Comparison of ENCODE assay signal across 14 cellular contexts in the genomic region with DNA sequence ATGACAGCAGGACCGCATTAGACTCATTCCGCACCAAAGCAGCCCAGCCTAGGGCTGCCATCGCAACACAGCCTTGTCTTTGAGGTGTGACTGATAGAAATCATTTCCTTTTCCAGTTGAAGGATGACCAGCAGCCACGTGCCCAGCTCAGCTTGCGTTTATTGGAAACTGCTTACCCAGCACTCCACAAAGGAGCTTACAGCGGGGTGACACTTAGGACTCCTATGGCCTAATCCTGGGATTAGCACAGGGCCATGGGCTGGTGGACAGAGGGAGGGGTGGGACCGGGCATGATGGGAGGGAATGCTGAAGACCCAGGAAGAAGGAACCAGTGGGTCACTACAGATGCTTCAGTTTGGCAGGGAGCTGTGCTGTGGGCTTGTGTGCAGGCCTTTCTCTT. TPM values are rescaled to one million over a fixed set of nuclear protein-coding genes. Genes with fewer than 3 reads are reported as not detected.
A peak's percentile ranks its signal among the peaks of the same experiment; 100 is the strongest.
DNase-seq lines count a peak whose midpoint lies in the region; ATAC-seq and TF ChIP-seq lines count a peak whose summit lies in the region.
"Had no signal": no experiment of that assay in that cellular context is flagged by ENCODE, and none has a peak within 500 bp of the region (broad histone marks: within the 10 kb centered on the region; RNA-seq: fewer than 3 reads in every experiment).

No MANE protein-coding gene starts in this region.

- TF ChIP-seq CTCF in WERI-Rb-1 (IDR thresholded peaks at IDR 0.05; ENCODE audit: low read depth, low read length) (no peak), endodermal cell (conservative IDR thresholded peaks at IDR 0.05) (no peak), parathyroid adenoma (IDR thresholded peaks at IDR 0.05) (no peak), lower lobe of right lung (IDR thresholded peaks at IDR 0.05) (no peak)

- no peaks in the 10 kb centered on the region for H3K79me2 ChIP-seq in parathyroid adenoma

- H3K36me3 ChIP-seq in WERI-Rb-1 (peaks cover 85% of the 10 kb centered on the region), endodermal cell (ENCODE audit: control insufficient read depth, insufficient read depth, low read length) (no peaks in the 10 kb centered on the region), parathyroid adenoma (ENCODE audit: control insufficient read depth, insufficient read depth, low read length) (no peaks in the 10 kb centered on the region), lower lobe of right lung (no peaks in the 10 kb centered on the region)

- H3K4me3 ChIP-seq in WERI-Rb-1 (ENCODE audit: low read depth, low read length) (no peak overlapping the region), endodermal cell (ENCODE audit: low read length) (no peak overlapping the region), parathyroid adenoma (ENCODE audit: low read depth, low read length) (no peak overlapping the region), lower lobe of right lung (no peak overlapping the region)

- H3K4me1 ChIP-seq in endodermal cell (ENCODE audit: control insufficient read depth, insufficient read depth, low read length): no peaks in the 10 kb centered on the region
- no peaks in the 10 kb centered on the region for H3K4me1 ChIP-seq in parathyroid adenoma
- peaks cover 6% of the 10 kb centered on the region for H3K4me1 ChIP-seq in lower lobe of right lung

- no peak overlapping the region for H3K9ac ChIP-seq in endodermal cell (ENCODE audit: extremely low read depth, low read length, poor library complexity, severe bottlenecking)
- H3K9ac ChIP-seq in parathyroid adenoma: no peak overlapping the region

- peak overlapping the region; percentile 82 for H3K27ac ChIP-seq in WERI-Rb-1
- peak overlapping the region; percentile 32 for H3K27ac ChIP-seq in endodermal cell (ENCODE audit: low read depth, low read length)
- H3K27ac ChIP-seq in parathyroid adenoma: no peak overlapping the region
- no peak overlapping the region for H3K27ac ChIP-seq in lower lobe of right lung

- peaks cover 7% of the 10 kb centered on the region for H3K4me1 Mint-ChIP-seq in endodermal cell

- peak overlapping the region; percentile 39 for H3K4me2 ChIP-seq in parathyroid adenoma (ENCODE audit: low read length)

- H3K27ac Mint-ChIP-seq in endodermal cell: no peak overlapping the region
- H3K27ac Mint-ChIP-seq: CD8-positive, alpha-beta T cell had no signal

- H3K27me3 ChIP-seq in WERI-Rb-1 (ENCODE audit: insufficient read depth, low read depth, severe bottlenecking) (no peaks in the 10 kb centered on the region), endodermal cell (ENCODE audit: control insufficient read depth, insufficient read depth, low read length, poor library complexity, severe bottlenecking) (peaks cover 5% of the 10 kb centered on the region), parathyroid adenoma (ENCODE audit: control insufficient read depth, insufficient read depth, low read length) (no peaks in the 10 kb centered on the region), lower lobe of right lung (ENCODE audit: low read depth) (no peaks in the 10 kb centered on the region)

- H3K27me3 Mint-ChIP-seq in endodermal cell (ENCODE audit: insufficient read depth): peaks cover 27% of the 10 kb centered on the region

- WGBS in endodermal cell (ENCODE audit: insufficient coverage in 1 of 2, insufficient read length in 1 of 2), 2 experiments: 89 to 94% methylated on average over 6 to 7 of the region's 7 CpGs

- intact Hi-C loops in lower lobe of right lung (cut with DNase I): no loop called here

- H3K36me3 Mint-ChIP-seq in endodermal cell (ENCODE audit: low read depth): no peaks in the 10 kb centered on the region
- H3K36me3 Mint-ChIP-seq: CD8-positive, alpha-beta T cell had no signal

- H3K4me3 Mint-ChIP-seq in endodermal cell: no peak overlapping the region
- H3K4me3 Mint-ChIP-seq: CD14-positive monocyte; CD8-positive, alpha-beta T cell had no signal

- no peaks in the 10 kb centered on the region for H3K9me3 Mint-ChIP-seq in endodermal cell
- H3K9me3 Mint-ChIP-seq: CD8-positive, alpha-beta T cell had no signal

- ATAC-seq in HG03571 (IDR thresholded peaks at IDR 0.05; ENCODE audit: unreplicated experiment): no peak
- ATAC-seq in lower lobe of right lung: no peak
- ATAC-seq: CD8-positive, alpha-beta T cell; HCT116 had no signal

- H2AFZ ChIP-seq in parathyroid adenoma: no peak overlapping the region

- H3K9me3 ChIP-seq in WERI-Rb-1 (ENCODE audit: severe bottlenecking) (no peaks in the 10 kb centered on the region), endodermal cell (ENCODE audit: control insufficient read depth, low read length) (no peaks in the 10 kb centered on the region), parathyroid adenoma (ENCODE audit: control insufficient read depth, low read length) (no peaks in the 10 kb centered on the region), lower lobe of right lung (no peaks in the 10 kb centered on the region)

- DNase-seq in WERI-Rb-1 (peak; percentile 93), endodermal cell (no peak), NCI-H2081 treated with DMSO at 0.1 percent for 48 hours (lab: John Stamatoyannopoulos, UW) (no peak), lower lobe of right lung (no peak)
- DNase-seq: CD8-positive, alpha-beta T cell; COR-L47; DMS53; GF-D8 had no signal

RNA-seq across cellular contexts. Expression of gene RCVRN, which starts 7.5 kb away (rescaled TPM):
- total RNA-seq in endodermal cell (not detected), lower lobe of right lung (not detected)
- not detected for polyA plus RNA-seq in endodermal cell (2013, experiment 1 of 2)
- not detected for polyA plus RNA-seq in endodermal cell (2013, experiment 2 of 2)
- total RNA-seq: A673 had no signal
- polyA plus RNA-seq: BJ, CD14-positive monocyte had no signal

Comparison
In these comparisons a context has a peak if more than half of its experiments do, and no peak if none do; other contexts are left out.
1. H3K27ac ChIP-seq: peak in WERI-Rb-1 (single experiment) and endodermal cell (single experiment); none in parathyroid adenoma (single experiment) and lower lobe of right lung (single experiment).